In genomic region chr7:100801833-100802568, GRCh38 we compare ENCODE assay signal across 8 cellular contexts. TPM values are rescaled to one million over a fixed set of nuclear protein-coding genes. Genes with fewer than 3 reads are reported as not detected.
DNase-seq lines count a peak whose midpoint lies in the region; ATAC-seq and TF ChIP-seq lines count a peak whose summit lies in the region.

No MANE protein-coding gene starts in this region.

- H3K9me3 ChIP-seq in H9 (ENCODE audit: control insufficient read depth, low read depth, low read length) (no peaks in the 10 kb centered on the region), RWPE2 (ENCODE audit: severe bottlenecking) (no peaks in the 10 kb centered on the region)

- no peak overlapping the region for H3K56ac ChIP-seq in H9 (ENCODE audit: insufficient read length, low read depth, low read length)

- H3K27ac ChIP-seq in H9 (ENCODE audit: insufficient read length, low read depth, low read length) (no peak overlapping the region), RWPE2 (ENCODE audit: poor library complexity, severe bottlenecking) (peak overlapping the region; percentile 95)

- no peak overlapping the region for H3K23ac ChIP-seq in H9 (ENCODE audit: insufficient read length, low read depth, low read length)

- peaks cover 39% of the 10 kb centered on the region for H3K36me3 ChIP-seq in RWPE2 (ENCODE audit: low read depth)

- H3K4me1 ChIP-seq in H9 (ENCODE audit: insufficient read depth, low read length): no peaks in the 10 kb centered on the region
- H3K4me1 ChIP-seq in RWPE2 (ENCODE audit: insufficient read depth, poor library complexity, severe bottlenecking): peaks cover 34% of the 10 kb centered on the region

- peak; percentile 80 for ATAC-seq in RWPE2 (ENCODE audit: low read depth)
- no peak for ATAC-seq in stimulated activated memory B cell treated with anti-CD40 and anti-IgM and Interleukin-4, amounts not matched to agents 10 μg/mL and 1 μg/mL and 100 μg/mL, for 72 hours
- ATAC-seq in GM21360 (IDR thresholded peaks at IDR 0.05; ENCODE audit: unreplicated experiment): no peak
- ATAC-seq in activated CD8-positive, alpha-beta memory T cell treated with anti-CD3 and anti-CD28 coated beads, Interleukin-2, amount 10 ng/mL, durations not matched to agents 7 days and 5 days: no peak

- no peak overlapping the region for H4K5ac ChIP-seq in H9 (ENCODE audit: insufficient read length, low read depth, low read length)

- H4K20me1 ChIP-seq in H9 (ENCODE audit: control insufficient read depth, insufficient read depth, insufficient read length): no peaks in the 10 kb centered on the region

- CTCF ChIA-PET in activated CD8-positive, alpha-beta memory T cell treated with anti-CD3 and anti-CD28 coated beads, Interleukin-2, amount 10 ng/mL, durations not matched to agents 7 days and 5 days (lab: Charles Lee): interaction anchor here (0.7 to 8.4 kb wide), 5 partner anchors 49 to 275 kb away, joined by 3 to 155 read pairs (median 3); partner anchors contain the start of genes POP7 and SLC12A9

- no peak overlapping the region for H2BK120ac ChIP-seq in H9 (ENCODE audit: low read depth, low read length, poor library complexity, severe bottlenecking)

- no peak overlapping the region for H3K4me3 Mint-ChIP-seq in H9
- no peak overlapping the region for H3K4me3 Mint-ChIP-seq in stimulated activated memory B cell treated with anti-CD40 and anti-IgM and Interleukin-4, amounts not matched to agents 10 μg/mL and 1 μg/mL and 100 μg/mL, for 72 hours
- H3K4me3 Mint-ChIP-seq in activated CD8-positive, alpha-beta memory T cell treated with anti-CD3 and anti-CD28 coated beads, Interleukin-2, amount 10 ng/mL, durations not matched to agents 7 days and 5 days: no peak overlapping the region

- H3K27ac Mint-ChIP-seq in H9: no peak overlapping the region
- peak overlapping the region; percentile 90 for H3K27ac Mint-ChIP-seq in stimulated activated memory B cell treated with anti-CD40 and anti-IgM and Interleukin-4, amounts not matched to agents 10 μg/mL and 1 μg/mL and 100 μg/mL, for 72 hours
- H3K27ac Mint-ChIP-seq in activated CD8-positive, alpha-beta memory T cell treated with anti-CD3 and anti-CD28 coated beads, Interleukin-2, amount 10 ng/mL, durations not matched to agents 7 days and 5 days: no peak overlapping the region

- no CpG with 5 or more reads among the region's 18 CpGs for WGBS in H9 (ENCODE audit: extremely low coverage, insufficient read length, low lambda C conversion rate)

- H2BK20ac ChIP-seq in H9 (ENCODE audit: low read depth, low read length, poor library complexity, severe bottlenecking): no peak overlapping the region

- no peaks in the 10 kb centered on the region for H3K79me2 ChIP-seq in H9 (ENCODE audit: insufficient read depth, low read length)

- no peak overlapping the region for H3K4me2 ChIP-seq in H9 (ENCODE audit: insufficient read depth, insufficient read length, low read length)

- no peak overlapping the region for H2BK5ac ChIP-seq in H9 (ENCODE audit: insufficient read length, low read length)

- H3K9ac ChIP-seq in H9 (ENCODE audit: extremely low read depth, insufficient read length, low read length): no peak overlapping the region

- no peaks in the 10 kb centered on the region for H3K27me3 ChIP-seq in H9 (ENCODE audit: insufficient read depth, low read length)
- H3K27me3 ChIP-seq in RWPE2 (ENCODE audit: insufficient read depth, poor library complexity, severe bottlenecking): no peaks in the 10 kb centered on the region

- no peaks in the 10 kb centered on the region for H3K23me2 ChIP-seq in H9 (ENCODE audit: insufficient read length, low read depth, low read length, poor library complexity, severe bottlenecking)

- H3T11ph ChIP-seq in H9 (ENCODE audit: low read length): no peak overlapping the region

- H2BK15ac ChIP-seq in H9 (ENCODE audit: low read depth, low read length): no peak overlapping the region

- H4K8ac ChIP-seq in H9 (replicated peaks; ENCODE audit: insufficient read length, low read depth, low read length): no peak overlapping the region

- TF ChIP-seq CTCF in H9 (conservative IDR thresholded peaks at IDR 0.05) (no peak), RWPE2 (IDR thresholded peaks at IDR 0.05; ENCODE audit: poor library complexity, severe bottlenecking) (no peak), fibroblast of villous mesenchyme (IDR thresholded peaks at IDR 0.05; ENCODE audit: insufficient read depth, low read depth, low read length) (no peak)

- no peak overlapping the region for H4K91ac ChIP-seq in H9 (ENCODE audit: insufficient read length, low read depth, low read length)

- DNase-seq in H9: peak; percentile 72
- peak; percentile 97 for DNase-seq in RWPE2 (ENCODE audit: low spot score)
- DNase-seq in fibroblast of villous mesenchyme (ENCODE audit: low read depth): peak; percentile 95
- no peak for DNase-seq in activated CD4-positive, alpha-beta T cell treated with anti-CD3 and anti-CD28 coated beads, Interleukin-2, amount 50 U/mL, for 4 hours
- no peak for DNase-seq in activated effector memory CD4-positive, alpha-beta T cell treated with anti-CD3 and anti-CD28 coated beads, Interleukin-2, amount 50 U/mL, for 16 hours
- DNase-seq in activated CD8-positive, alpha-beta memory T cell treated with anti-CD3 and anti-CD28 coated beads, Interleukin-2, amount 10 ng/mL, durations not matched to agents 7 days and 5 days: no peak

- H2AK5ac ChIP-seq in H9 (ENCODE audit: insufficient read length, low read length): no peak overlapping the region

- H2BK12ac ChIP-seq in H9 (ENCODE audit: insufficient read length, low read depth, low read length): no peak overlapping the region

- H3K27me3 Mint-ChIP-seq in H9 (ENCODE audit: low read depth): peaks cover 8% of the 10 kb centered on the region
- H3K27me3 Mint-ChIP-seq in stimulated activated memory B cell treated with anti-CD40 and anti-IgM and Interleukin-4, amounts not matched to agents 10 μg/mL and 1 μg/mL and 100 μg/mL, for 72 hours: no peaks in the 10 kb centered on the region
- peaks cover 3% of the 10 kb centered on the region for H3K27me3 Mint-ChIP-seq in activated CD8-positive, alpha-beta memory T cell treated with anti-CD3 and anti-CD28 coated beads, Interleukin-2, amount 10 ng/mL, durations not matched to agents 7 days and 5 days

- no peak overlapping the region for H3K4ac ChIP-seq in H9 (ENCODE audit: low read depth, low read length)

- no peaks in the 10 kb centered on the region for H3K79me1 ChIP-seq in H9 (ENCODE audit: insufficient read depth, low read depth, low read length, poor library complexity, severe bottlenecking)

- peaks cover 31 to 57% (median 40%) of the 10 kb centered on the region in 3 experiments; a peak in 6 of 7 replicates for H3K36me3 Mint-ChIP-seq in H9 (ENCODE audit: insufficient read depth in 1 of 3, low read depth in 3 of 3)
- H3K36me3 Mint-ChIP-seq in stimulated activated memory B cell treated with anti-CD40 and anti-IgM and Interleukin-4, amounts not matched to agents 10 μg/mL and 1 μg/mL and 100 μg/mL, for 72 hours: no peaks in the 10 kb centered on the region
- H3K36me3 Mint-ChIP-seq in activated CD8-positive, alpha-beta memory T cell treated with anti-CD3 and anti-CD28 coated beads, Interleukin-2, amount 10 ng/mL, durations not matched to agents 7 days and 5 days: no peaks in the 10 kb centered on the region

- H3K9me3 Mint-ChIP-seq in H9: no peaks in the 10 kb centered on the region; a peak in 1 of 5 replicates
- no peaks in the 10 kb centered on the region for H3K9me3 Mint-ChIP-seq in stimulated activated memory B cell treated with anti-CD40 and anti-IgM and Interleukin-4, amounts not matched to agents 10 μg/mL and 1 μg/mL and 100 μg/mL, for 72 hours
- H3K9me3 Mint-ChIP-seq in activated CD8-positive, alpha-beta memory T cell treated with anti-CD3 and anti-CD28 coated beads, Interleukin-2, amount 10 ng/mL, durations not matched to agents 7 days and 5 days (ENCODE audit: low read depth): no peaks in the 10 kb centered on the region

- H3K4me1 Mint-ChIP-seq in H9: peaks cover 19 to 24% of the 10 kb centered on the region in 2 experiments
- H3K4me1 Mint-ChIP-seq in stimulated activated memory B cell treated with anti-CD40 and anti-IgM and Interleukin-4, amounts not matched to agents 10 μg/mL and 1 μg/mL and 100 μg/mL, for 72 hours: peaks cover 35% of the 10 kb centered on the region
- peaks cover 9% of the 10 kb centered on the region for H3K4me1 Mint-ChIP-seq in activated CD8-positive, alpha-beta memory T cell treated with anti-CD3 and anti-CD28 coated beads, Interleukin-2, amount 10 ng/mL, durations not matched to agents 7 days and 5 days

- H3K4me3 ChIP-seq in RWPE2 (ENCODE audit: severe bottlenecking): no peak overlapping the region
- H3K4me3 ChIP-seq in fibroblast of villous mesenchyme (ENCODE audit: low read depth, low read length): no peak overlapping the region

- no peak overlapping the region for H3K14ac ChIP-seq in H9 (ENCODE audit: insufficient read depth, low read length)

- no peak overlapping the region for H3K18ac ChIP-seq in H9 (ENCODE audit: insufficient read length, low read depth, low read length)

- H2AFZ ChIP-seq in H9 (ENCODE audit: low read length): no peak overlapping the region

RNA-seq across cellular contexts. Expression of gene EPHB4, which starts 25.3 kb away (rescaled TPM):
- total RNA-seq in H9 (2021) (132 and 135 TPM in 2 replicates), fibroblast of villous mesenchyme (44.1 and 82.0 TPM in 2 replicates)
- 1 to 10 TPM; 1.3 to 2.0 TPM for total RNA-seq in activated CD8-positive, alpha-beta memory T cell treated with anti-CD3 and anti-CD28 coated beads, Interleukin-2, amount 10 ng/mL, durations not matched to agents 7 days and 5 days

RNA-seq across cellular contexts. Expression of gene SLC12A9, which starts 50.5 kb away (rescaled TPM):
- total RNA-seq in H9 (2021) (42.3 and 43.0 TPM in 2 replicates), fibroblast of villous mesenchyme (16.0 and 20.0 TPM in 2 replicates)
- 10 to 100 TPM; 28.6 to 30.1 TPM for total RNA-seq in activated CD8-positive, alpha-beta memory T cell treated with anti-CD3 and anti-CD28 coated beads, Interleukin-2, amount 10 ng/mL, durations not matched to agents 7 days and 5 days

Comparison
In these comparisons a context has a peak if more than half of its experiments do, and no peak if none do; other contexts are left out.
1. DNase-seq: peak in H9 (single experiment), RWPE2 (single experiment) and fibroblast of villous mesenchyme (single experiment); none in activated CD4-positive, alpha-beta T cell treated with anti-CD3 and anti-CD28 coated beads, Interleukin-2, amount 50 U/mL, for 4 hours (0 of 2), activated effector memory CD4-positive, alpha-beta T cell treated with anti-CD3 and anti-CD28 coated beads, Interleukin-2, amount 50 U/mL, for 16 hours (single experiment) and activated CD8-positive, alpha-beta memory T cell treated with anti-CD3 and anti-CD28 coated beads, Interleukin-2, amount 10 ng/mL, durations not matched to agents 7 days and 5 days (single experiment).
2. RNA of gene EPHB4, which starts 25.3 kb away (total RNA-seq): 132 to 135 TPM in H9 and 44.1 to 82.0 TPM in fibroblast of villous mesenchyme; 1.3 to 2.0 TPM in activated CD8-positive, alpha-beta memory T cell treated with anti-CD3 and anti-CD28 coated beads, Interleukin-2, amount 10 ng/mL, durations not matched to agents 7 days and 5 days; every median in the first group is over 10 times any median in the second.